In the genomic region with DNA sequence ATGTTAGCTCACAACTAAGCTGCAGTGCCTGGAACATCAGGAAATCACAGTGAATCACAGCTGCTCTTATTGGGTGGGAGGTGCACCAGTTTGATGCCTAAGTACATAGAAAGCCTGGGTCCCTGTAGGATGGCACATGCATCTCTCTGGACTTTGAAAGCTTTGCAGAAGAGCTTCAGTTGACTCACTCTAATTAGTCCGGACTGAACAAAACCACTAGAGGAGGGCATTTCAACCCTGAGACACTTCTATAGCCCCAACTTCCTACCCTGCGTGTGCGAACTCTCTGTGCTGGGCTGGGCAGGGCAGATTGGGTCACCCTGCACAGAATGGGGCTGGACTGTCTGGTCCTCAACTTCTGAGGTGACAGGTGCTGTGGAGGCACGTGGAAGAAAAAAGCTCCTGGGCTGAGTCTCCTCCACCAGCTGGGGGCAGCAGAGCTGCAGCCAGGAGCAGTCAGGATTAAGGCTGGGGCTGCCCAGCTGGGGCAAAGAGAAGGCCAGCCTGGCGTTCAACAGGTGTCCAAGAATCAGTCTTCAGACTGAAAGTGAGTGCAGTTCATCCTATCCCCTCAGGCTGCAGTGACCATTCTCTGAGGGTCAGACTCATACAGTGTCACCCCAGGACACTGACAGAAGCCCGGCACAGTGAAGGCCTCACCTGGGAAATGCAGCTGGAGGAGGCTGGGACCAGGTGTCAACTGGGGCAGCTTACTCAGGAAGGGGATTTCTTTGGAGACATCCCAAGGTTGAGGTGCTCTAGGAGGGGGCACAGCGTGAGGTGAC, we compare ENCODE assay signal across 10 cellular contexts. TPM values are rescaled to one million over a fixed set of nuclear protein-coding genes. Genes with fewer than 3 reads are reported as not detected.
DNase-seq lines count a peak whose midpoint lies in the region; ATAC-seq, FAIRE-seq and TF ChIP-seq lines count a peak whose summit lies in the region.
"Had no signal": no experiment of that assay in that cellular context is flagged by ENCODE, and none has a peak within 500 bp of the region (broad histone marks: within the 10 kb centered on the region; RNA-seq: fewer than 3 reads in every experiment).

No MANE protein-coding gene starts in this region.

- no peak overlapping the region for H3K4me3 Mint-ChIP-seq in WTC11

- H3K4me3 ChIP-seq in kidney (ENCODE audit: low read length in 2 of 2), result no peak overlapping the region
- no peak overlapping the region for H3K4me3 ChIP-seq in upper lobe of right lung
- no peak overlapping the region for H3K4me3 ChIP-seq in aorta (ENCODE audit: low read length in 2 of 2)
- H3K4me3 ChIP-seq: SK-N-MC had no signal

- CTCF ChIA-PET in WTC11 (lab: Charles Lee), result interaction anchor here (0.6 to 4.0 kb wide), 41 partner anchors 10 to 403 kb away, joined by 3 to 61 read pairs (median 6); a partner anchor contains a TSS

- no peak overlapping the region for H3K27ac Mint-ChIP-seq in WTC11

- no peak for FAIRE-seq in kidney (lab: Jason Lieb, UNC)

- peaks cover 96% of the 10 kb centered on the region for H3K27me3 Mint-ChIP-seq in WTC11 (ENCODE audit: low read depth)

- no peaks in the 10 kb centered on the region for H3K4me1 ChIP-seq in kidney (ENCODE audit: control insufficient read depth in 1 of 2, insufficient read depth in 1 of 2, low read depth in 1 of 2, low read length in 2 of 2)
- H3K4me1 ChIP-seq in upper lobe of right lung, result no peaks in the 10 kb centered on the region
- no peaks in the 10 kb centered on the region for H3K4me1 ChIP-seq in aorta (ENCODE audit: control insufficient read depth in 1 of 2, insufficient read depth in 2 of 2, low read length in 2 of 2)

- H3K27me3 ChIP-seq in upper lobe of right lung (no peaks in the 10 kb centered on the region), aorta (ENCODE audit: control insufficient read depth in 1 of 2, insufficient read depth in 2 of 2, low read length in 1 of 2) (no peaks in the 10 kb centered on the region)

- H3K9me3 Mint-ChIP-seq in WTC11, result peaks cover 15% of the 10 kb centered on the region

- peak; percentile 95 for ATAC-seq in WTC11
- ATAC-seq in upper lobe of right lung, result peak; percentile 83
- no peak for ATAC-seq in HG03025 (IDR thresholded peaks at IDR 0.05; ENCODE audit: low FRiP score, unreplicated experiment)
- ATAC-seq in aorta (ENCODE audit: low FRiP score), result no peak

- H3K36me3 ChIP-seq in kidney (ENCODE audit: control insufficient read depth in 1 of 2, insufficient read depth in 2 of 2, low read length in 2 of 2), result no peaks in the 10 kb centered on the region
- no peaks in the 10 kb centered on the region for H3K36me3 ChIP-seq in upper lobe of right lung
- H3K36me3 ChIP-seq in aorta (ENCODE audit: control insufficient read depth in 1 of 2, insufficient read depth in 2 of 2, low read length in 1 of 2), result no peaks in the 10 kb centered on the region

- WGBS in aorta, 2 donors, result 58 to 61% methylated on average over 7 of the region's 7 CpGs

- no peaks in the 10 kb centered on the region for H3K36me3 Mint-ChIP-seq in WTC11

- H3K4me1 Mint-ChIP-seq in WTC11, result no peaks in the 10 kb centered on the region

- H3K9ac ChIP-seq in kidney (ENCODE audit: low read length in 2 of 2), result no peak overlapping the region

- H3K9me3 ChIP-seq in kidney (ENCODE audit: control insufficient read depth in 1 of 2, low read length in 2 of 2) (no peaks in the 10 kb centered on the region), upper lobe of right lung (no peaks in the 10 kb centered on the region), aorta (ENCODE audit: control insufficient read depth, low read length) (no peaks in the 10 kb centered on the region)

- H3K27ac ChIP-seq in kidney (ENCODE audit: low read depth in 2 of 2, low read length in 2 of 2) (no peak overlapping the region), upper lobe of right lung (no peak overlapping the region), aorta (ENCODE audit: low read depth in 1 of 2, low read length in 2 of 2) (no peak overlapping the region)
- H3K27ac ChIP-seq: SK-N-MC had no signal

- POLR2A ChIA-PET in WTC11 (lab: Charles Lee), result no interaction called here

- intact Hi-C loops in kidney (cut with DNase I), result no loop called here
- intact Hi-C loops in upper lobe of right lung (cut with DNase I), result no loop called here
- intact Hi-C loops in aorta (cut with DNase I), result no loop called here

- peak; percentile 10 for DNase-seq in DMS53 treated with DMSO at 0.1 percent for 48 hours (lab: John Stamatoyannopoulos, UW; ENCODE audit: unreplicated experiment)
- DNase-seq in HCEC 1CT, result peak; percentile 42
- DNase-seq in WTC11 (ENCODE audit: low spot score), result peak; percentile 71
- no peak for DNase-seq in kidney
- no peak for DNase-seq in upper lobe of right lung
- DNase-seq in middle frontal gyrus (ENCODE audit: extremely low spot score, low spot score), result no peak
- DNase-seq in aorta, result no peak
- DNase-seq: left cardiac atrium had no signal

- TF ChIP-seq CTCF in WTC11 (IDR thresholded peaks at IDR 0.05) (peak; percentile 23; the same call in 1 of the 2 replicates), kidney (IDR thresholded peaks at IDR 0.05; ENCODE audit: borderline replicate concordance, extremely low read depth, insufficient read depth) (peak; percentile 69), upper lobe of right lung (IDR thresholded peaks at IDR 0.05) (peak; percentile 53)

TF ChIP-seq in WTC11, 78 proteins besides CTCF, POLR2A, EP300 and RAD21:
- TF ChIP-seq, protein P1, sequence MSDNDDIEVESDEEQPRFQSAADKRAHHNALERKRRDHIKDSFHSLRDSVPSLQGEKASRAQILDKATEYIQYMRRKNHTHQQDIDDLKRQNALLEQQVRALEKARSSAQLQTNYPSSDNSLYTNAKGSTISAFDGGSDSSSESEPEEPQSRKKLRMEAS (CRISPR knock-in tag; IDR thresholded peaks at IDR 0.05), result peak; percentile 84; the same call in 1 of the 2 replicates
- TF ChIP-seq TCF7 (CRISPR knock-in tag; IDR thresholded peaks at IDR 0.05; ENCODE audit: low read depth) (no peak), FOXJ3 (CRISPR knock-in tag; IDR thresholded peaks at IDR 0.05; ENCODE audit: borderline replicate concordance) (no peak)

RNA-seq across cellular contexts. Expression of a gene that starts 22.1 kb away (rescaled TPM):
- total RNA-seq in WTC11 (2021), result not detected in 3 replicates
- total RNA-seq in kidney, result 0.76 TPM
- polyA plus RNA-seq in kidney (ENCODE audit: insufficient read depth, low read depth, low replicate concordance), result not detected
- 6.5 TPM for total RNA-seq in upper lobe of right lung
- not detected for total RNA-seq in aorta
- polyA plus RNA-seq in aorta, result not detected
- total RNA-seq: left cardiac atrium had no signal

Comparison
In these comparisons a context has a peak if more than half of its experiments do, and no peak if none do; other contexts are left out.
1. DNase-seq: peak in DMS53 treated with DMSO at 0.1 percent for 48 hours (single experiment), HCEC 1CT (single experiment) and WTC11 (single experiment); none in kidney (single experiment), upper lobe of right lung (single experiment), middle frontal gyrus (single experiment) and aorta (0 of 2).
2. ATAC-seq: peak in WTC11 (single experiment) and upper lobe of right lung (single experiment); none in HG03025 (single experiment) and aorta (single experiment).
3. Peak in every context shown above with its lines, with median percentiles within 50 percentile points of each other: CTCF ChIP-seq.